In genomic region chr2:110173523-110173922, GRCh38 we compare ENCODE assay signal across 20 cellular contexts. TPM values are rescaled to one million over a fixed set of nuclear protein-coding genes. Genes with fewer than 3 reads are reported as not detected.
A peak's percentile ranks its signal among the peaks of the same experiment; 100 is the strongest.
DNase-seq lines count a peak whose midpoint lies in the region; FAIRE-seq and TF ChIP-seq lines count a peak whose summit lies in the region.
"Had no signal": no experiment of that assay in that cellular context is flagged by ENCODE, and none has a peak within 500 bp of the region (broad histone marks: within the 10 kb centered on the region; RNA-seq: fewer than 3 reads in every experiment).

No MANE protein-coding gene starts in this region.

- no peak for TF ChIP-seq POLR2A in breast epithelium (IDR thresholded peaks at IDR 0.05)
- TF ChIP-seq POLR2A in GM12891 (IDR thresholded peaks at IDR 0.05; ENCODE audit: low read depth, low read length), result no peak

- no TSS peak for BruUV-seq in MCF 10A (replicated peaks; lab: Mats Ljungman, UMichigan)

- H3K4me3 Mint-ChIP-seq in MCF 10A (ENCODE audit: unreplicated experiment), result no peak overlapping the region
- no peak overlapping the region for H3K4me3 Mint-ChIP-seq in activated CD4-positive, alpha-beta memory T cell treated with anti-CD3 and anti-CD28 coated beads for 36 hours
- H3K4me3 Mint-ChIP-seq: activated naive CD8-positive, alpha-beta T cell treated with anti-CD3 and anti-CD28 coated beads, Interleukin-2, amount 50 U/mL, for 24 hours had no signal

- no peaks in the 10 kb centered on the region for H3K9me3 Mint-ChIP-seq in MCF 10A (ENCODE audit: unreplicated experiment)
- H3K9me3 Mint-ChIP-seq in activated CD4-positive, alpha-beta memory T cell treated with anti-CD3 and anti-CD28 coated beads for 36 hours, result no peaks in the 10 kb centered on the region

- H3K36me3 ChIP-seq in breast epithelium, result no peaks in the 10 kb centered on the region
- H3K36me3 ChIP-seq: upper lobe of left lung had no signal

- H3K27ac Mint-ChIP-seq in MCF 10A (ENCODE audit: low read depth, unreplicated experiment), result no peak overlapping the region
- H3K27ac Mint-ChIP-seq in activated CD4-positive, alpha-beta memory T cell treated with anti-CD3 and anti-CD28 coated beads for 36 hours, result no peak overlapping the region
- H3K27ac Mint-ChIP-seq: activated naive CD8-positive, alpha-beta T cell treated with anti-CD3 and anti-CD28 coated beads, Interleukin-2, amount 50 U/mL, for 24 hours had no signal

- no peaks in the 10 kb centered on the region for H3K36me3 Mint-ChIP-seq in MCF 10A (ENCODE audit: insufficient read depth, unreplicated experiment)
- H3K36me3 Mint-ChIP-seq in activated CD4-positive, alpha-beta memory T cell treated with anti-CD3 and anti-CD28 coated beads for 36 hours, result no peaks in the 10 kb centered on the region

- peaks cover 7% of the 10 kb centered on the region for H3K4me1 Mint-ChIP-seq in MCF 10A (ENCODE audit: insufficient read depth, unreplicated experiment)
- peaks cover 4% of the 10 kb centered on the region for H3K4me1 Mint-ChIP-seq in activated CD4-positive, alpha-beta memory T cell treated with anti-CD3 and anti-CD28 coated beads for 36 hours (ENCODE audit: low read depth)

- no peak overlapping the region for H3K4me3 ChIP-seq in breast epithelium
- H3K4me3 ChIP-seq in fibroblast of mammary gland (ENCODE audit: control insufficient read depth, low read depth, low read length), result no peak overlapping the region
- H3K4me3 ChIP-seq: gastroesophageal sphincter, upper lobe of left lung had no signal

- H3K27me3 Mint-ChIP-seq in MCF 10A (ENCODE audit: insufficient read depth, unreplicated experiment), result no peaks in the 10 kb centered on the region
- H3K27me3 Mint-ChIP-seq in activated CD4-positive, alpha-beta memory T cell treated with anti-CD3 and anti-CD28 coated beads for 36 hours, result peaks cover 2% of the 10 kb centered on the region

- CTCF ChIA-PET in MCF 10A (lab: Yijun Ruan, JAX), result no interaction called here
- CTCF ChIA-PET in activated CD4-positive, alpha-beta memory T cell treated with anti-CD3 and anti-CD28 coated beads for 36 hours (lab: Charles Lee), result no interaction called here

- POLR2A ChIA-PET in MCF 10A (lab: Yijun Ruan, JAX), result interaction anchor here (0.7 to 1.9 kb wide), 6 partner anchors 9 to 38 kb away, joined by 3 to 9 read pairs (median 4); partner anchors contain the start of gene MTLN
- POLR2A ChIA-PET in activated CD4-positive, alpha-beta memory T cell treated with anti-CD3 and anti-CD28 coated beads for 36 hours (lab: Charles Lee), result no interaction called here

- peak; percentile 68 for DNase-seq in MCF 10A (ENCODE audit: unreplicated experiment)
- no peak for DNase-seq in breast epithelium (ENCODE audit: low spot score in 2 of 2)
- DNase-seq in RCC 7860 (ENCODE audit: low spot score), result no peak
- peak; percentile 59 for DNase-seq in fibroblast of mammary gland (ENCODE audit: low read depth)
- no peak for DNase-seq in NCI-H2107 (lab: John Stamatoyannopoulos, UW)
- no peak for DNase-seq in GM12891 (ENCODE audit: insufficient read length, low spot score)
- no peak for DNase-seq in AG08395 (ENCODE audit: low spot score)
- DNase-seq in activated CD4-positive, alpha-beta memory T cell treated with anti-CD3 and anti-CD28 coated beads for 36 hours, result no peak
- DNase-seq: activated CD4-positive, CD25-positive, alpha-beta regulatory T cell; activated naive CD8-positive, alpha-beta T cell treated with anti-CD3 and anti-CD28 coated beads, Interleukin-2, amount 50 U/mL, for 24 hours; activated T-cell treated with anti-CD3 and anti-CD28 coated beads, Interleukin-2, amount 50 U/mL, for 1 hour; cortex of kidney; KBM-7; kidney; NCI-H2029 treated with DMSO at 0.1 percent for 48 hours; NK-92 treated with Interleukin-12 subunit alpha and Interleukin-12 subunit beta, amount 100 ng/mL, for 24 hours; stimulated activated CD8-positive, alpha-beta memory T cell treated with anti-CD3 and anti-CD28 coated beads, Interleukin-4, amount 100 ng/mL, for 48 hours; SW 1271; upper lobe of left lung had no signal

- no peak overlapping the region for H3K27ac ChIP-seq in breast epithelium
- H3K27ac ChIP-seq: gastroesophageal sphincter, upper lobe of left lung had no signal

- H3K27me3 ChIP-seq in breast epithelium, result no peaks in the 10 kb centered on the region
- H3K27me3 ChIP-seq: gastroesophageal sphincter, upper lobe of left lung had no signal

- no peaks in the 10 kb centered on the region for H3K9me3 ChIP-seq in breast epithelium
- H3K9me3 ChIP-seq: gastroesophageal sphincter, upper lobe of left lung had no signal

- FAIRE-seq in RCC 7860 (lab: Jason Lieb, UNC) (peak; percentile 38), GM12891 (lab: Jason Lieb, UNC) (no peak)
- FAIRE-seq: kidney had no signal

- no peak for TF ChIP-seq CTCF in MCF 10A (IDR thresholded peaks at IDR 0.05; ENCODE audit: unreplicated experiment)
- TF ChIP-seq CTCF in breast epithelium (IDR thresholded peaks at IDR 0.05), result no peak
- no peak for TF ChIP-seq CTCF in fibroblast of mammary gland (conservative IDR thresholded peaks at IDR 0.05; ENCODE audit: control insufficient read depth, insufficient read depth, low read depth, low read length)

- intact Hi-C loops in MCF 10A (cut with micrococcal nuclease) (no loop called here), breast epithelium (cut with DNase I; ENCODE audit: low total_unique reads) (no loop called here)
- intact Hi-C loops in activated CD4-positive, alpha-beta memory T cell treated with anti-CD3 and anti-CD28 coated beads for 36 hours (cut with micrococcal nuclease), result no loop called here

- no peaks in the 10 kb centered on the region for H3K4me1 ChIP-seq in breast epithelium
- H3K4me1 ChIP-seq: gastroesophageal sphincter, upper lobe of left lung had no signal

TF ChIP-seq in GM12891, 5 proteins besides CTCF, POLR2A, EP300 and RAD21:
- TF ChIP-seq POU2F2 (IDR thresholded peaks at IDR 0.05; ENCODE audit: low read depth, low read length) (no peak), PAX5 (IDR thresholded peaks at IDR 0.05; ENCODE audit: insufficient read depth, low read length, severe bottlenecking) (no peak), SPI1 (IDR thresholded peaks at IDR 0.05; ENCODE audit: low read depth, low read length) (no peak), POLR2AphosphoS5 (IDR thresholded peaks at IDR 0.05; ENCODE audit: low read depth, low read length) (no peak), TAF1 (IDR thresholded peaks at IDR 0.05; ENCODE audit: low read depth, low read length) (no peak)

RNA-seq across cellular contexts. Expression of gene NPHP1, which starts 31.3 kb away (rescaled TPM):
- total RNA-seq in MCF 10A (2022) (3.1 and 5.9 TPM in 2 replicates), breast epithelium (10 to 100 TPM in 1 of 3 donors, 1 to 10 TPM in 2; 5.4 to 15.4 (median 7.2) TPM)
- 0.89 TPM for polyA plus RNA-seq in GM12891 (2012; ENCODE audit: low read depth, missing spikeins)
- 1 to 10 TPM; 1.9 to 2.0 TPM for total RNA-seq in activated CD4-positive, alpha-beta memory T cell treated with anti-CD3 and anti-CD28 coated beads for 36 hours

RNA-seq across cellular contexts. Expression of gene MTLN, which starts 38.8 kb away (rescaled TPM):
- 54.2 and 65.0 TPM in 2 replicates for total RNA-seq in MCF 10A (2022)
- total RNA-seq in breast epithelium, result 10 to 100 TPM; 68.2 to 88.3 (median 69.9) TPM
- 72.8 TPM for polyA plus RNA-seq in GM12891 (2012; ENCODE audit: low read depth, missing spikeins)
- total RNA-seq in activated CD4-positive, alpha-beta memory T cell treated with anti-CD3 and anti-CD28 coated beads for 36 hours, result 10 to 100 TPM; 75.9 to 78.8 TPM

RNA-seq across cellular contexts. Expression of gene MALL, which starts 57.9 kb away (rescaled TPM):
- total RNA-seq in MCF 10A (2022), result 0.83 and 1.8 TPM in 2 replicates
- total RNA-seq in breast epithelium, result 10 to 100 TPM in 1 of 3 donors, 1 to 10 TPM in 2; 6.2 to 19.6 (median 9.2) TPM
- not detected for polyA plus RNA-seq in GM12891 (2012; ENCODE audit: low read depth, missing spikeins)
- total RNA-seq in activated CD4-positive, alpha-beta memory T cell treated with anti-CD3 and anti-CD28 coated beads for 36 hours, result under 1 TPM; 0.17 to 0.31 TPM

Comparison
In these comparisons a context has a peak if more than half of its experiments do, and no peak if none do; other contexts are left out.
1. DNase-seq: peak in MCF 10A (single experiment) and fibroblast of mammary gland (single experiment); none in breast epithelium (0 of 2), RCC 7860 (single experiment), NCI-H2107 (single experiment), GM12891 (single experiment), AG08395 (single experiment) and activated CD4-positive, alpha-beta memory T cell treated with anti-CD3 and anti-CD28 coated beads for 36 hours (single experiment).